Comparison of ENCODE assay signal across 8 cellular contexts in the genomic region with DNA sequence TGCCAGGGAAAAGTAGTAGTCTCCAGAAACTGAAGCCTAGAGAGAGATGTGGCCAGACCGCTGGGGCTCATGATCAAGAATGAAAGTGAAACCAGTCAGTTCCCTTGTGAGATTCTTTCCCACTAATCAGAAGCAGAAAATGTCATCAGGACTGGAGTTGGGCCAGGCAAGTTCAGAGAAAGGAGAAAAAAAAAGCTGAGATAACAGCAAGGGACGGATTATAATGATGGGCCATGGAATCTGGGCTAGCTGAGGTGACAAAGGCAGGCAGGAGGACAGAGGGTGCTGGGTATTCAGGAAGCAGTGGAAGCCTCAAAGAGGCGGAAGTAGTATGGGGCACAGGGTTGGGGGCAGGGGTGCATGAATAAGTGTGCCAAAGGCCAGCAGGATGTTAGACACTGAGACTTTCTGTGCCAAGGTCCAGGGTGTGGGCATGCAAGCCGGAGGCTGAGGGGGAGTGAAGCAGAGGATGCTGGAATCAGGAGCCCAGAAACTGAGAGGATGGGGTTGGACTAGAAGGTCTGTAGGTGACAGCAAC. TPM values are rescaled to one million over a fixed set of nuclear protein-coding genes. Genes with fewer than 3 reads are reported as not detected.
DNase-seq lines count a peak whose midpoint lies in the region; ATAC-seq and TF ChIP-seq lines count a peak whose summit lies in the region.

No MANE protein-coding gene starts in this region.

- H3K4me1 ChIP-seq in PC-3 (ENCODE audit: insufficient read depth, low read length) (peaks cover 18% of the 10 kb centered on the region), parathyroid adenoma (peaks cover 6% of the 10 kb centered on the region)

- no peaks in the 10 kb centered on the region for H3K9me3 Mint-ChIP-seq in activated T-helper 2 cell treated with anti-CD3 and anti-CD28 coated beads, Interferon-gamma antibody, Interleukin-2, Interleukin-4, amounts not matched to agents 10 μg/mL and 5 μg/mL and 100 μg/mL, durations not matched to agents 14 hours and 24 hours and 36 hours

- H3K4me3 Mint-ChIP-seq in activated T-helper 2 cell treated with anti-CD3 and anti-CD28 coated beads, Interferon-gamma antibody, Interleukin-2, Interleukin-4, amounts not matched to agents 10 μg/mL and 5 μg/mL and 100 μg/mL, durations not matched to agents 14 hours and 24 hours and 36 hours (ENCODE audit: low read depth): peak overlapping the region; percentile 93

- CTCF ChIA-PET in PC-3 (lab: Charles Lee): no interaction called here

- BruUV-seq in PC-3 (replicated peaks; lab: Mats Ljungman, UMichigan): no TSS peak

- intact Hi-C loops in PC-3 (cut with micrococcal nuclease): loop anchor here (2.0 kb wide), 1 partner anchor 100 kb away; no protein-coding TSS in a partner anchor
- intact Hi-C loops in activated T-helper 2 cell treated with anti-CD3 and anti-CD28 coated beads, Interferon-gamma antibody, Interleukin-2, Interleukin-4, amounts not matched to agents 10 μg/mL and 5 μg/mL and 100 μg/mL, durations not matched to agents 14 hours and 24 hours and 36 hours (cut with micrococcal nuclease): loop anchor here (2.0 to 10.0 kb wide), 4 partner anchors 100 to 1840 kb away; partner anchors contain the start of genes MID1IP1 and USP9X

- H2AFZ ChIP-seq in PC-3 (ENCODE audit: low read length): 0 out of 2 replicates have a peak overlapping the region, but pooled peaks have one; percentile 35
- H2AFZ ChIP-seq in parathyroid adenoma: no peak overlapping the region

- H3K36me3 Mint-ChIP-seq in activated T-helper 2 cell treated with anti-CD3 and anti-CD28 coated beads, Interferon-gamma antibody, Interleukin-2, Interleukin-4, amounts not matched to agents 10 μg/mL and 5 μg/mL and 100 μg/mL, durations not matched to agents 14 hours and 24 hours and 36 hours (ENCODE audit: low read depth): peaks cover 28% of the 10 kb centered on the region

- H3K36me3 ChIP-seq in PC-3 (ENCODE audit: low read depth, low read length) (no peaks in the 10 kb centered on the region; the same call in 1 of the 2 replicates), parathyroid adenoma (ENCODE audit: control insufficient read depth, insufficient read depth, low read length) (no peaks in the 10 kb centered on the region)

- peaks cover 24% of the 10 kb centered on the region for H3K4me1 Mint-ChIP-seq in activated T-helper 2 cell treated with anti-CD3 and anti-CD28 coated beads, Interferon-gamma antibody, Interleukin-2, Interleukin-4, amounts not matched to agents 10 μg/mL and 5 μg/mL and 100 μg/mL, durations not matched to agents 14 hours and 24 hours and 36 hours (ENCODE audit: low read depth)

- no peaks in the 10 kb centered on the region for H4K20me1 ChIP-seq in PC-3 (ENCODE audit: low read length)

- H3K27ac Mint-ChIP-seq in activated T-helper 2 cell treated with anti-CD3 and anti-CD28 coated beads, Interferon-gamma antibody, Interleukin-2, Interleukin-4, amounts not matched to agents 10 μg/mL and 5 μg/mL and 100 μg/mL, durations not matched to agents 14 hours and 24 hours and 36 hours: peak overlapping the region; percentile 95

- H3K9me2 ChIP-seq in PC-3 (replicated peaks; ENCODE audit: low read length): no peaks in the 10 kb centered on the region

- H3K27me3 ChIP-seq in PC-3 (ENCODE audit: low read length) (no peaks in the 10 kb centered on the region), parathyroid adenoma (ENCODE audit: control insufficient read depth, insufficient read depth, low read length) (no peaks in the 10 kb centered on the region)

- POLR2A ChIA-PET in PC-3 (lab: Charles Lee; ENCODE audit: unreplicated experiment): no interaction called here

- DNase-seq in DMS79 treated with DMSO at 0.1 percent for 48 hours (lab: John Stamatoyannopoulos, UW) (peak; percentile 10), GOT3 (lab: John Stamatoyannopoulos, UW) (peak; percentile 40), PC-3 (peak; percentile 72), fibroblast of villous mesenchyme (ENCODE audit: low read depth) (peak; percentile 82), superior temporal gyrus (ENCODE audit: extremely low spot score) (no peak), NCI-H2227 (lab: John Stamatoyannopoulos, UW; ENCODE audit: unreplicated experiment) (no peak)
- DNase-seq in activated T-helper 2 cell treated with anti-CD3 and anti-CD28 coated beads, Interferon-gamma antibody, Interleukin-2, Interleukin-4, amounts not matched to agents 10 μg/mL and 5 μg/mL and 100 μg/mL, durations not matched to agents 14 hours and 24 hours and 36 hours (ENCODE audit: low spot score): peak; percentile 31

- no peaks in the 10 kb centered on the region for H3F3A ChIP-seq in PC-3 (ENCODE audit: low read length, unreplicated experiment)

- H3K79me2 ChIP-seq in PC-3 (ENCODE audit: low read length) (peaks cover 70% of the 10 kb centered on the region), parathyroid adenoma (peaks cover 25% of the 10 kb centered on the region)

- H3K9ac ChIP-seq in PC-3 (ENCODE audit: low read length): peak overlapping the region; percentile 61
- no peak overlapping the region for H3K9ac ChIP-seq in parathyroid adenoma

- H3K27ac ChIP-seq in PC-3 (ENCODE audit: low read length) (peak overlapping the region; percentile 84), parathyroid adenoma (peak overlapping the region; percentile 74)

- ATAC-seq in PC-3: peak; percentile 54

- H3K4me2 ChIP-seq in PC-3 (ENCODE audit: low read length) (peak overlapping the region; percentile 94), parathyroid adenoma (ENCODE audit: low read length) (peak overlapping the region; percentile 80)

- H3K4me3 ChIP-seq in PC-3 (ENCODE audit: low read length): peak overlapping the region; percentile 67
- peak overlapping the region; percentile 55 for H3K4me3 ChIP-seq in fibroblast of villous mesenchyme (ENCODE audit: low read depth, low read length)
- peak overlapping the region; percentile 57 for H3K4me3 ChIP-seq in parathyroid adenoma (ENCODE audit: low read depth, low read length)

- H3K9me3 ChIP-seq in PC-3 (ENCODE audit: low read length) (no peaks in the 10 kb centered on the region), parathyroid adenoma (ENCODE audit: control insufficient read depth, low read length) (no peaks in the 10 kb centered on the region)

- no peaks in the 10 kb centered on the region for H3K27me3 Mint-ChIP-seq in activated T-helper 2 cell treated with anti-CD3 and anti-CD28 coated beads, Interferon-gamma antibody, Interleukin-2, Interleukin-4, amounts not matched to agents 10 μg/mL and 5 μg/mL and 100 μg/mL, durations not matched to agents 14 hours and 24 hours and 36 hours (ENCODE audit: low read depth)

- no peak for TF ChIP-seq CTCF in PC-3 (conservative IDR thresholded peaks at IDR 0.05; ENCODE audit: low read depth, low read length)
- TF ChIP-seq CTCF in fibroblast of villous mesenchyme (IDR thresholded peaks at IDR 0.05; ENCODE audit: insufficient read depth, low read depth, low read length): no peak
- no peak for TF ChIP-seq CTCF in parathyroid adenoma (IDR thresholded peaks at IDR 0.05)

RNA-seq across cellular contexts. Expression of gene CXorf38, which starts 2.5 kb away (rescaled TPM):
- 16.2 and 18.3 TPM in 2 replicates for total RNA-seq in PC-3 (2014; rRNA removed)
- total RNA-seq in activated T-helper 2 cell treated with anti-CD3 and anti-CD28 coated beads, Interferon-gamma antibody, Interleukin-2, Interleukin-4, amounts not matched to agents 10 μg/mL and 5 μg/mL and 100 μg/mL, durations not matched to agents 14 hours and 24 hours and 36 hours: 19.5 TPM in 2 replicates
- 13.2 and 19.9 TPM in 2 replicates for total RNA-seq in fibroblast of villous mesenchyme

RNA-seq across cellular contexts. Expression of gene MPC1L, which starts 21.7 kb away (rescaled TPM):
- total RNA-seq in PC-3 (2014; rRNA removed) (not detected in 2 replicates), fibroblast of villous mesenchyme (not detected in 2 replicates)
- not detected in 2 replicates for total RNA-seq in activated T-helper 2 cell treated with anti-CD3 and anti-CD28 coated beads, Interferon-gamma antibody, Interleukin-2, Interleukin-4, amounts not matched to agents 10 μg/mL and 5 μg/mL and 100 μg/mL, durations not matched to agents 14 hours and 24 hours and 36 hours

Comparison
In these comparisons a context has a peak if more than half of its experiments do, and no peak if none do; other contexts are left out.
1. DNase-seq: peak in DMS79 treated with DMSO at 0.1 percent for 48 hours (single experiment), GOT3 (single experiment), PC-3 (single experiment), activated T-helper 2 cell treated with anti-CD3 and anti-CD28 coated beads, Interferon-gamma antibody, Interleukin-2, Interleukin-4, amounts not matched to agents 10 μg/mL and 5 μg/mL and 100 μg/mL, durations not matched to agents 14 hours and 24 hours and 36 hours (single experiment) and fibroblast of villous mesenchyme (single experiment); none in superior temporal gyrus (single experiment) and NCI-H2227 (single experiment).
2. Peak in every context shown above with its lines, with median percentiles within 50 percentile points of each other: H3K4me3 ChIP-seq.